ENCODE assay signal across 8 cellular contexts in the genomic region with DNA sequence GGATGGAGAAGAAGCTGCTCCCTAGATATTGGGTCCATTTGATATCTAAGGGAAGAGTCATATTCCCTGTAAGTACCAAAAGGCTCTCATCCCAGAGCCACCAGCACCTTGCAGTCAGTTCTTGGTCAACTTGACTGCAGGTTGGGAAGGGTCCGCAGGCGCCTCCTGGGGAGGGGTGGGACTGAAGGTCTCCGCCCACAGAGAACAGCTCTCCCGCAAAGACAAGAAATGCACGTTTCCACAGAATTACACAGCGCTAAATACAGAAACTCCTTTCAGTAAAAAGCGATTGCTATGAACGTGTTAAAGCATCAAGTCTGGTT. TPM values are rescaled to one million over a fixed set of nuclear protein-coding genes. Genes with fewer than 3 reads are reported as not detected.
DNase-seq lines count a peak whose midpoint lies in the region; ATAC-seq and TF ChIP-seq lines count a peak whose summit lies in the region.

No MANE protein-coding gene starts in this region.

- peak overlapping the region; percentile 81 to 96 (median 90) for H3K4me3 Mint-ChIP-seq in naive B cell

- H3K27ac Mint-ChIP-seq in naive B cell: peak overlapping the region; percentile 90 to 98 (median 96)

- CTCF ChIA-PET in AG04450 (lab: Charles Lee): interaction anchor here (0.6 to 3.0 kb wide), 12 partner anchors 12 to 254 kb away, joined by 3 to 32 read pairs (median 4); partner anchors contain the start of genes ACD, C16orf86, CARMIL2 and ENKD1

- no peaks in the 10 kb centered on the region for H3K36me3 Mint-ChIP-seq in naive B cell

- no peaks in the 10 kb centered on the region for H3K9me3 Mint-ChIP-seq in naive B cell

- DNase-seq in AG04450 (ENCODE audit: low read depth, low spot score) (no peak), naive B cell (no peak)
- DNase-seq in Jurkat, Clone E6-1 (ENCODE audit: low read depth, low spot score): no peak

- H3K27ac ChIP-seq in AG04450 (ENCODE audit: low read depth, low read length): peak overlapping the region; percentile 75
- peak overlapping the region; percentile 84 for H3K27ac ChIP-seq in cingulate gyrus (ENCODE audit: low read depth, low read length)

- TF ChIP-seq CTCF in AG04450 (IDR thresholded peaks at IDR 0.05; ENCODE audit: low read depth, low read length): no peak

- H3K27me3 Mint-ChIP-seq in naive B cell: no peaks in the 10 kb centered on the region

- peak overlapping the region; percentile 72 for H3K4me3 ChIP-seq in AG04450 (ENCODE audit: low read depth, low read length)
- peak overlapping the region; percentile 72 for H3K4me3 ChIP-seq in Jurkat, Clone E6-1 (ENCODE audit: low read length)

- peaks cover 21 to 57% (median 48%) of the 10 kb centered on the region in 3 donors for H3K4me1 Mint-ChIP-seq in naive B cell

- H3K9me3 ChIP-seq in AG04450 (ENCODE audit: control insufficient read depth, insufficient read depth, low read length): no peaks in the 10 kb centered on the region; the same call in 1 of the 2 replicates

- no peak for ATAC-seq in naive B cell (ENCODE audit: low read depth in 2 of 2)
- ATAC-seq in GM21786 (IDR thresholded peaks at IDR 0.05; ENCODE audit: unreplicated experiment): no peak
- ATAC-seq in GM21576 (IDR thresholded peaks at IDR 0.05; ENCODE audit: unreplicated experiment): no peak
- no peak for ATAC-seq in GM21360 (IDR thresholded peaks at IDR 0.05; ENCODE audit: unreplicated experiment)
- no peak for ATAC-seq in HG02642 (IDR thresholded peaks at IDR 0.05; ENCODE audit: poor library complexity, unreplicated experiment)

- POLR2A ChIA-PET in AG04450 (lab: Yijun Ruan, JAX): interaction anchor here (0.5 to 3.2 kb wide), 9 partner anchors 10 to 99 kb away, joined by 3 to 21 read pairs (median 4); partner anchors contain the start of genes ACD, PARD6A and RIPOR1

- H3K27me3 ChIP-seq in AG04450 (ENCODE audit: control insufficient read depth, insufficient read depth, low read length): no peaks in the 10 kb centered on the region

RNA-seq across cellular contexts. Expression of gene CTCF, which starts 0.9 kb away (rescaled TPM):
- 21.0 and 24.4 TPM in 2 replicates for polyA plus RNA-seq in AG04450 (2011; rRNA removed)
- polyA minus RNA-seq in AG04450 (2011; rRNA and poly(A)+ RNA removed): 24.5 and 27.5 TPM in 2 replicates
- 91.9 TPM for polyA plus RNA-seq in Jurkat, Clone E6-1 (2012; ENCODE audit: insufficient read depth, insufficient read length)
- polyA plus RNA-seq in naive B cell (ENCODE audit: low read depth in 6 of 6): 10 to 100 TPM; 40.2 to 93.3 (median 67.8) TPM

RNA-seq across cellular contexts. Expression of gene RIPOR1, which starts 32.8 kb away (rescaled TPM):
- polyA plus RNA-seq in AG04450 (2011; rRNA removed): 9.9 and 11.5 TPM in 2 replicates
- 17.7 and 28.8 TPM in 2 replicates for polyA minus RNA-seq in AG04450 (2011; rRNA and poly(A)+ RNA removed)
- 31.6 TPM for polyA plus RNA-seq in Jurkat, Clone E6-1 (2012; ENCODE audit: insufficient read depth, insufficient read length)
- 10 to 100 TPM in 5 of 6 donors, 1 to 10 TPM in 1; 3.4 to 34.5 (median 16.5) TPM for polyA plus RNA-seq in naive B cell (ENCODE audit: low read depth in 6 of 6)
